13 cellular contexts compared by ENCODE assay signal in the genomic region with DNA sequence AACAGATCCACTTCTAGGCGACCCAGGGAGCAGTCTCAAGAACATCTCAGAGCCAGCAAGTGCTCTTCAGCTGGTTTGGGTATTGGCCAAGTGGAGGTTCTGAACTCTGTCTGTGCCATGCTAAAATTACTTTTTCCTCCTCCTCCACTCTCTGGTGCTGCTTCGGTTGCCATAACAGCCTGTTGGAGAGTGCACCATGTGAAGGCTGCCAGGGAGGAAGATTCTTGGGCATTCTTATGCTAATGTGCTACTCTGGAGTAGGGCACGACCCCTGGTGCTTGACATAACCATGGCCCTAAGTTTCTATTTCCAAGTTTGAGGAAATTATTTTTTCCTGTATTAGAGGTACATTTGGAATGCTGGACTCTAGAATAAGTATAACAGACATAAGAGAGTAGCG.
A peak's percentile ranks its signal among the peaks of the same experiment; 100 is the strongest.
DNase-seq lines count a peak whose midpoint lies in the region; ATAC-seq, FAIRE-seq and TF ChIP-seq lines count a peak whose summit lies in the region.
"Had no signal": no experiment of that assay in that cellular context is flagged by ENCODE, and none has a peak within 500 bp of the region (broad histone marks: within the 10 kb centered on the region; RNA-seq: fewer than 3 reads in every experiment).

No MANE protein-coding gene starts in this region.

- DNase-seq in DMS79 treated with DMSO at 0.1 percent for 48 hours (lab: John Stamatoyannopoulos, UW), result peak; percentile 64
- peak; percentile 55 for DNase-seq in NT2/D1 (ENCODE audit: low read depth, low spot score)
- DNase-seq in heart left ventricle, result no peak
- DNase-seq in midbrain (lab: John Stamatoyannopoulos, UW), result peak; percentile 23
- DNase-seq in D721Med (ENCODE audit: insufficient read length, low spot score), result no peak
- no peak for DNase-seq in D341Med (ENCODE audit: low spot score)
- DNase-seq in RWPE1 (ENCODE audit: low spot score), result no peak
- DNase-seq: activated naive CD4-positive, alpha-beta T cell; mucosa of descending colon; NCI-H1694; T1000 had no signal

- TF ChIP-seq EP300 in gastroesophageal sphincter (IDR thresholded peaks at IDR 0.05), result no peak

- no peak overlapping the region for H3K4me3 ChIP-seq in NT2/D1 (ENCODE audit: insufficient read length, low read depth)
- no peak overlapping the region for H3K4me3 ChIP-seq in heart left ventricle
- H3K4me3 ChIP-seq in gastroesophageal sphincter, result no peak overlapping the region
- H3K4me3 ChIP-seq: mucosa of descending colon had no signal

- H3K9ac ChIP-seq in NT2/D1 (ENCODE audit: insufficient read length, low read depth), result no peak overlapping the region

- H3K27me3 ChIP-seq in NT2/D1 (ENCODE audit: insufficient read depth, insufficient read length), result no peaks in the 10 kb centered on the region
- H3K27me3 ChIP-seq in heart left ventricle, result no peaks in the 10 kb centered on the region
- H3K27me3 ChIP-seq in gastroesophageal sphincter, result no peaks in the 10 kb centered on the region

- H3K27ac ChIP-seq in heart left ventricle (peak overlapping the region in 11 of 12 donors; percentile 22 to 70 (median 58)), RWPE1 (no peak overlapping the region), gastroesophageal sphincter (no peak overlapping the region)

- CTCF ChIA-PET in RWPE1 (lab: Yijun Ruan, JAX), result interaction anchor here (0.7 to 9.0 kb wide), 11 partner anchors 11 to 715 kb away, joined by 3 to 88 read pairs (median 13); no protein-coding TSS in a partner anchor

- no peak for TF ChIP-seq CTCF in heart left ventricle (IDR thresholded peaks at IDR 0.05)
- TF ChIP-seq CTCF in D721Med (IDR thresholded peaks at IDR 0.05; ENCODE audit: insufficient read depth, missing control alignments), result no peak
- no peak for TF ChIP-seq CTCF in RWPE1 (conservative IDR thresholded peaks at IDR 0.05; ENCODE audit: low read depth)
- TF ChIP-seq CTCF in gastroesophageal sphincter (IDR thresholded peaks at IDR 0.05), result no peak

- intact Hi-C loops in heart left ventricle (cut with DNase I), result loop anchor here in 8 of 10 donors (1.0 to 10.0 kb wide), 6 partner anchors 109 to 267 kb away; a partner anchor contains a TSS

- H3K9me3 ChIP-seq in NT2/D1 (ENCODE audit: insufficient read depth, low read length), result no peaks in the 10 kb centered on the region
- H3K9me3 ChIP-seq in heart left ventricle, result no peaks in the 10 kb centered on the region
- no peaks in the 10 kb centered on the region for H3K9me3 ChIP-seq in gastroesophageal sphincter
- H3K9me3 ChIP-seq: mucosa of descending colon had no signal

- H3K4me1 ChIP-seq in NT2/D1 (ENCODE audit: insufficient read depth, insufficient read length), result peaks cover 5% of the 10 kb centered on the region
- peaks cover 6 to 72% (median 40%) of the 10 kb centered on the region in 12 donors for H3K4me1 ChIP-seq in heart left ventricle
- peaks cover 0 to 33% (median 5%) of the 10 kb centered on the region in 3 donors for H3K4me1 ChIP-seq in gastroesophageal sphincter

- H3K36me3 ChIP-seq in NT2/D1 (ENCODE audit: insufficient read depth, insufficient read length, low read length) (no peaks in the 10 kb centered on the region), heart left ventricle (peaks cover 0 to 43% (median 10%) of the 10 kb centered on the region in 9 donors), gastroesophageal sphincter (peaks cover 0 to 6% of the 10 kb centered on the region in 2 donors)

- TF ChIP-seq POLR2A in heart left ventricle (IDR thresholded peaks at IDR 0.05), result no peak
- TF ChIP-seq POLR2A in gastroesophageal sphincter (IDR thresholded peaks at IDR 0.05), result no peak

- 57 to 66% (median 63%) methylated on average over 4 of the region's 4 CpGs for WGBS in heart left ventricle, 4 donors
- 35 to 62% methylated on average over 3 to 4 of the region's 4 CpGs for WGBS in gastroesophageal sphincter (ENCODE audit: low coverage in 1 of 2), 2 donors

- no peak for FAIRE-seq in D721Med (lab: Jason Lieb, UNC)
- FAIRE-seq: HepG2 had no signal

- peak; percentile 34 to 70 (median 58) for ATAC-seq in heart left ventricle
- ATAC-seq in gastroesophageal sphincter, result no peak
- ATAC-seq: HepG2 had no signal

- POLR2A ChIA-PET in RWPE1 (lab: Yijun Ruan, JAX; ENCODE audit: low non-redundant PET), result no interaction called here

Comparison
In these comparisons a context has a peak if more than half of its experiments do, and no peak if none do; other contexts are left out.
1. DNase-seq: peak in DMS79 treated with DMSO at 0.1 percent for 48 hours (single experiment), NT2/D1 (single experiment) and midbrain (single experiment); none in heart left ventricle (0 of 5), D721Med (single experiment), D341Med (single experiment) and RWPE1 (single experiment).
2. H3K27ac ChIP-seq: peak in heart left ventricle (11 of 12); none in RWPE1 (single experiment) and gastroesophageal sphincter (0 of 4).